Comparison of ENCODE assay signal across 1 cellular context in genomic region chr2:64989982-64990614, GRCh38.
TF ChIP-seq lines count a peak whose summit lies in the region.

No MANE protein-coding gene starts in this region.

TF ChIP-seq in HepG2, 621 proteins besides CTCF, POLR2A, EP300 and RAD21 (continued from another document and continues in another):
- TF ChIP-seq, protein P1, sequence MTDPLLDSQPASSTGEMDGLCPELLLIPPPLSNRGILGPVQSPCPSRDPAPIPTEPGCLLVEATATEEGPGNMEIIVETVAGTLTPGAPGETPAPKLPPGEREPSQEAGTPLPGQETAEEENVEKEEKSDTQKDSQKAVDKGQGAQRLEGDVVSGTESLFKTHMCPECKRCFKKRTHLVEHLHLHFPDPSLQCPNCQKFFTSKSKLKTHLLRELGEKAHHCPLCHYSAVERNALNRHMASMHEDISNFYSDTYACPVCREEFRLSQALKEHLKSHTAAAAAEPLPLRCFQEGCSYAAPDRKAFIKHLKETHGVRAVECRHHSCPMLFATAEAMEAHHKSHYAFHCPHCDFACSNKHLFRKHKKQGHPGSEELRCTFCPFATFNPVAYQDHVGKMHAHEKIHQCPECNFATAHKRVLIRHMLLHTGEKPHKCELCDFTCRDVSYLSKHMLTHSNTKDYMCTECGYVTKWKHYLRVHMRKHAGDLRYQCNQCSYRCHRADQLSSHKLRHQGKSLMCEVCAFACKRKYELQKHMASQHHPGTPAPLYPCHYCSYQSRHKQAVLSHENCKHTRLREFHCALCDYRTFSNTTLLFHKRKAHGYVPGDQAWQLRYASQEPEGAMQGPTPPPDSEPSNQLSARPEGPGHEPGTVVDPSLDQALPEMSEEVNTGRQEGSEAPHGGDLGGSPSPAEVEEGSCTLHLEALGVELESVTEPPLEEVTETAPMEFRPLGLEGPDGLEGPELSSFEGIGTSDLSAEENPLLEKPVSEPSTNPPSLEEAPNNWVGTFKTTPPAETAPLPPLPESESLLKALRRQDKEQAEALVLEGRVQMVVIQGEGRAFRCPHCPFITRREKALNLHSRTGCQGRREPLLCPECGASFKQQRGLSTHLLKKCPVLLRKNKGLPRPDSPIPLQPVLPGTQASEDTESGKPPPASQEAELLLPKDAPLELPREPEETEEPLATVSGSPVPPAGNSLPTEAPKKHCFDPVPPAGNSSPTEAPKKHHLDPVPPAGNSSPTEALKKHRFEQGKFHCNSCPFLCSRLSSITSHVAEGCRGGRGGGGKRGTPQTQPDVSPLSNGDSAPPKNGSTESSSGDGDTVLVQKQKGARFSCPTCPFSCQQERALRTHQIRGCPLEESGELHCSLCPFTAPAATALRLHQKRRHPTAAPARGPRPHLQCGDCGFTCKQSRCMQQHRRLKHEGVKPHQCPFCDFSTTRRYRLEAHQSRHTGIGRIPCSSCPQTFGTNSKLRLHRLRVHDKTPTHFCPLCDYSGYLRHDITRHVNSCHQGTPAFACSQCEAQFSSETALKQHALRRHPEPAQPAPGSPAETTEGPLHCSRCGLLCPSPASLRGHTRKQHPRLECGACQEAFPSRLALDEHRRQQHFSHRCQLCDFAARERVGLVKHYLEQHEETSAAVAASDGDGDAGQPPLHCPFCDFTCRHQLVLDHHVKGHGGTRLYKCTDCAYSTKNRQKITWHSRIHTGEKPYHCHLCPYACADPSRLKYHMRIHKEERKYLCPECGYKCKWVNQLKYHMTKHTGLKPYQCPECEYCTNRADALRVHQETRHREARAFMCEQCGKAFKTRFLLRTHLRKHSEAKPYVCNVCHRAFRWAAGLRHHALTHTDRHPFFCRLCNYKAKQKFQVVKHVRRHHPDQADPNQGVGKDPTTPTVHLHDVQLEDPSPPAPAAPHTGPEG (CRISPR knock-in tag; IDR thresholded peaks at IDR 0.05): no peak
- TF ChIP-seq, protein P2, sequence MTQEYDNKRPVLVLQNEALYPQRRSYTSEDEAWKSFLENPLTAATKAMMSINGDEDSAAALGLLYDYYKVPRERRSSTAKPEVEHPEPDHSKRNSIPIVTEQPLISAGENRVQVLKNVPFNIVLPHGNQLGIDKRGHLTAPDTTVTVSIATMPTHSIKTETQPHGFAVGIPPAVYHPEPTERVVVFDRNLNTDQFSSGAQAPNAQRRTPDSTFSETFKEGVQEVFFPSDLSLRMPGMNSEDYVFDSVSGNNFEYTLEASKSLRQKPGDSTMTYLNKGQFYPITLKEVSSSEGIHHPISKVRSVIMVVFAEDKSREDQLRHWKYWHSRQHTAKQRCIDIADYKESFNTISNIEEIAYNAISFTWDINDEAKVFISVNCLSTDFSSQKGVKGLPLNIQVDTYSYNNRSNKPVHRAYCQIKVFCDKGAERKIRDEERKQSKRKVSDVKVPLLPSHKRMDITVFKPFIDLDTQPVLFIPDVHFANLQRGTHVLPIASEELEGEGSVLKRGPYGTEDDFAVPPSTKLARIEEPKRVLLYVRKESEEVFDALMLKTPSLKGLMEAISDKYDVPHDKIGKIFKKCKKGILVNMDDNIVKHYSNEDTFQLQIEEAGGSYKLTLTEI (CRISPR knock-in tag; conservative IDR thresholded peaks at IDR 0.05): no peak
- TF ChIP-seq ZNF589 (CRISPR knock-in tag; conservative IDR thresholded peaks at IDR 0.05): no peak
- no peak for TF ChIP-seq MZF1 (CRISPR knock-in tag; IDR thresholded peaks at IDR 0.05; ENCODE audit: borderline replicate concordance)
- peak; percentile 2; the same call in 1 of the 2 replicates for TF ChIP-seq ZFY (CRISPR knock-in tag; IDR thresholded peaks at IDR 0.05)
- TF ChIP-seq ZNF75D (CRISPR knock-in tag; IDR thresholded peaks at IDR 0.05; ENCODE audit: borderline replicate concordance): no peak
- no peak for TF ChIP-seq ZNF318 (CRISPR knock-in tag; IDR thresholded peaks at IDR 0.05)
- no peak for TF ChIP-seq GTF2F1 (IDR thresholded peaks at IDR 0.05; ENCODE audit: low read length)
- no peak for TF ChIP-seq XBP1 (CRISPR knock-in tag; IDR thresholded peaks at IDR 0.05)
- TF ChIP-seq PITX1 (CRISPR knock-in tag; IDR thresholded peaks at IDR 0.05): 0 out of 2 replicates have a peak, but pooled peaks have one; percentile 7
- TF ChIP-seq ZNF136 (CRISPR knock-in tag; IDR thresholded peaks at IDR 0.05; ENCODE audit: low read depth): no peak; the same call in 1 of the 2 replicates
- no peak for TF ChIP-seq ZNF577 (CRISPR knock-in tag; IDR thresholded peaks at IDR 0.05; ENCODE audit: borderline replicate concordance, low read depth)
- no peak for TF ChIP-seq NCOA5 (CRISPR knock-in tag; IDR thresholded peaks at IDR 0.05)
- no peak for TF ChIP-seq TBP (CRISPR knock-in tag; IDR thresholded peaks at IDR 0.05)
- no peak for TF ChIP-seq AKNA (CRISPR knock-in tag; IDR thresholded peaks at IDR 0.05; ENCODE audit: borderline replicate concordance)
- TF ChIP-seq ZNF776 (CRISPR knock-in tag; IDR thresholded peaks at IDR 0.05): no peak
- TF ChIP-seq, protein P3, sequence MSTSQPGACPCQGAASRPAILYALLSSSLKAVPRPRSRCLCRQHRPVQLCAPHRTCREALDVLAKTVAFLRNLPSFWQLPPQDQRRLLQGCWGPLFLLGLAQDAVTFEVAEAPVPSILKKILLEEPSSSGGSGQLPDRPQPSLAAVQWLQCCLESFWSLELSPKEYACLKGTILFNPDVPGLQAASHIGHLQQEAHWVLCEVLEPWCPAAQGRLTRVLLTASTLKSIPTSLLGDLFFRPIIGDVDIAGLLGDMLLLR (CRISPR knock-in tag; IDR thresholded peaks at IDR 0.05): 0 out of 2 replicates have a peak, but pooled peaks have one; percentile 19
- no peak for TF ChIP-seq ARID5B (CRISPR knock-in tag; IDR thresholded peaks at IDR 0.05)
- TF ChIP-seq AKAP8 (CRISPR knock-in tag; IDR thresholded peaks at IDR 0.05): 0 out of 2 replicates have a peak, but pooled peaks have one; percentile 12
- TF ChIP-seq DMAP1 (CRISPR knock-in tag; IDR thresholded peaks at IDR 0.05): peak; percentile 29; the same call in 1 of the 2 replicates
- TF ChIP-seq, protein P4, sequence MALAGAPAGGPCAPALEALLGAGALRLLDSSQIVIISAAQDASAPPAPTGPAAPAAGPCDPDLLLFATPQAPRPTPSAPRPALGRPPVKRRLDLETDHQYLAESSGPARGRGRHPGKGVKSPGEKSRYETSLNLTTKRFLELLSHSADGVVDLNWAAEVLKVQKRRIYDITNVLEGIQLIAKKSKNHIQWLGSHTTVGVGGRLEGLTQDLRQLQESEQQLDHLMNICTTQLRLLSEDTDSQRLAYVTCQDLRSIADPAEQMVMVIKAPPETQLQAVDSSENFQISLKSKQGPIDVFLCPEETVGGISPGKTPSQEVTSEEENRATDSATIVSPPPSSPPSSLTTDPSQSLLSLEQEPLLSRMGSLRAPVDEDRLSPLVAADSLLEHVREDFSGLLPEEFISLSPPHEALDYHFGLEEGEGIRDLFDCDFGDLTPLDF (CRISPR knock-in tag; IDR thresholded peaks at IDR 0.05): no peak
